Comparison of ENCODE assay signal across 27 cellular contexts in genomic region chr3:94784274-94784673, GRCh38.
"Had no signal": no experiment of that assay in that cellular context is flagged by ENCODE, and none has a peak within 500 bp of the region (broad histone marks: within the 10 kb centered on the region; RNA-seq: fewer than 3 reads in every experiment).

No MANE protein-coding gene starts in this region.

- H3K4me1 ChIP-seq: stomach, suprapubic skin, testis, thyroid gland, tibial artery, transverse colon, upper lobe of left lung, upper lobe of right lung, uterus, vagina had no signal

- H3K27ac ChIP-seq: stomach, suprapubic skin, testis, thoracic aorta, thyroid gland, tibial artery, tibial nerve, transverse colon, upper lobe of left lung, upper lobe of right lung, uterus, vagina had no signal

- H3K36me3 ChIP-seq: stomach, suprapubic skin, thoracic aorta, thyroid gland, tibial artery, tibial nerve, transverse colon, upper lobe of left lung, upper lobe of right lung, uterus, vagina had no signal

- ATAC-seq: stimulated activated effector memory CD8-positive, alpha-beta T cell treated with anti-CD3 and anti-CD28 coated beads, Interleukin-12 subunit alpha, Interleukin-12 subunit beta, amount 100 ng/mL, for 72 hours; stimulated activated memory B cell treated with anti-CD40 and anti-IgM and Interleukin-4, amounts not matched to agents 10 μg/mL and 1 μg/mL and 100 μg/mL, for 72 hours; stimulated activated naive B cell treated with anti-CD40 and anti-IgM and Interleukin-4, amounts not matched to agents 10 μg/mL and 1 μg/mL and 100 μg/mL, for 72 hours; stimulated activated naive CD8-positive, alpha-beta T cell treated with anti-CD3 and anti-CD28 coated beads, Interleukin-15, amount 100 ng/mL, for 72 hours; stimulated activated naive CD8-positive, alpha-beta T cell treated with anti-CD3 and anti-CD28 coated beads, Interleukin-15, Interleukin-2, amounts not matched to agents 100 U/mL and 50 U/mL, for 24 hours; upper lobe of right lung had no signal

- H3K9me3 ChIP-seq: stomach, suprapubic skin, testis, thoracic aorta, thyroid gland, tibial artery, tibial nerve, transverse colon, upper lobe of left lung, upper lobe of right lung, uterus, vagina had no signal

- H3K27me3 ChIP-seq: stomach, suprapubic skin, testis, thyroid gland, tibial artery, tibial nerve, transverse colon, upper lobe of left lung, upper lobe of right lung, uterus, vagina had no signal

- FAIRE-seq: urothelium cell line had no signal

- DNase-seq: stimulated activated CD4-positive, alpha-beta T cell treated with anti-CD3 and anti-CD28 coated beads, Interleukin-2, amount 100 ng/mL, for 48 hours; stimulated activated CD4-positive, alpha-beta T cell treated with anti-CD3 and anti-CD28 coated beads, Interleukin-4, amount 100 ng/mL, for 1 hour; stimulated activated CD4-positive, alpha-beta T cell treated with anti-CD3 and anti-CD28 coated beads, Interleukin-4, amount 100 ng/mL, for 24 hours; stimulated activated CD4-positive, alpha-beta T cell treated with anti-CD3 and anti-CD28 coated beads, Interleukin-4, amount 100 ng/mL, for 4 hours; stimulated activated CD8-positive, alpha-beta memory T cell treated with anti-CD3 and anti-CD28 coated beads, Interleukin-4, amount 100 ng/mL, for 48 hours; stimulated activated naive B cell treated with anti-CD40 and anti-IgM and Interleukin-4, amounts not matched to agents 10 μg/mL and 1 μg/mL and 100 μg/mL, for 72 hours; stimulated activated naive CD4-positive, alpha-beta T cell; stimulated activated naive CD4-positive, alpha-beta T cell treated with Interleukin-2 at 50 U/mL for 16 hours; stimulated activated naive CD8-positive, alpha-beta T cell treated with anti-CD3 and anti-CD28 coated beads, Interleukin-15, amount 100 ng/mL, for 72 hours; stimulated activated naive CD8-positive, alpha-beta T cell treated with anti-CD3 and anti-CD28 coated beads, Interleukin-15, Interleukin-2, amounts not matched to agents 100 U/mL and 50 U/mL, for 24 hours; stomach; substantia nigra; testis; thyroid gland; tibial artery; transverse colon; trophoblast cell; upper lobe of left lung; upper lobe of right lung; uterus had no signal

- H3K4me3 ChIP-seq: stomach, suprapubic skin, testis, thoracic aorta, thyroid gland, tibial artery, tibial nerve, transverse colon, upper lobe of left lung, upper lobe of right lung, uterus, vagina had no signal
